In genomic region chr6:24536466-24536865, GRCh38 we compare ENCODE assay signal across 1 cellular context.
TF ChIP-seq lines count a peak whose summit lies in the region.

No MANE protein-coding gene starts in this region.

TF ChIP-seq in HEK293, 187 proteins besides CTCF, POLR2A, EP300 and RAD21 (continued from another document):
- 0 out of 2 replicates have a peak, but pooled peaks have one; percentile 16 for TF ChIP-seq ZNF629 (tag by site-specific recombination; IDR thresholded peaks at IDR 0.05)
- TF ChIP-seq ZNF777 (tag by site-specific recombination; IDR thresholded peaks at IDR 0.05; ENCODE audit: borderline replicate concordance) = no peak
- TF ChIP-seq ZNF10 (tag by site-specific recombination; IDR thresholded peaks at IDR 0.05) = no peak
- TF ChIP-seq ZNF223 (tag by site-specific recombination; IDR thresholded peaks at IDR 0.05) = no peak
- TF ChIP-seq ZNF596 (tag by site-specific recombination; IDR thresholded peaks at IDR 0.05) = peak; percentile 34; the same call in 1 of the 2 replicates
- no peak for TF ChIP-seq EGR2 (tag by site-specific recombination; IDR thresholded peaks at IDR 0.05; ENCODE audit: low read depth)
- TF ChIP-seq YY1 (tag by site-specific recombination; IDR thresholded peaks at IDR 0.05) = no peak
- no peak for TF ChIP-seq ZNF391 (tag by site-specific recombination; IDR thresholded peaks at IDR 0.05; ENCODE audit: borderline replicate concordance, low read depth)
- no peak for TF ChIP-seq HOXD13 (CRISPR knock-in tag; IDR thresholded peaks at IDR 0.05; ENCODE audit: borderline replicate concordance)
- TF ChIP-seq PATZ1 (tag by site-specific recombination; IDR thresholded peaks at IDR 0.05) = no peak
- TF ChIP-seq ZNF302 (tag by site-specific recombination; IDR thresholded peaks at IDR 0.05; ENCODE audit: low read depth) = no peak
- no peak for TF ChIP-seq ZNF221 (tag by site-specific recombination; IDR thresholded peaks at IDR 0.05; ENCODE audit: borderline replicate concordance)
- no peak for TF ChIP-seq ZNF114 (tag by site-specific recombination; IDR thresholded peaks at IDR 0.05)
- 0 out of 2 replicates have a peak, but pooled peaks have one; percentile 35 for TF ChIP-seq GLI2 (tag by site-specific recombination; IDR thresholded peaks at IDR 0.05; ENCODE audit: borderline replicate concordance, low read depth)
- TF ChIP-seq ZNF704 (tag by site-specific recombination; IDR thresholded peaks at IDR 0.05) = no peak
- TF ChIP-seq ZNF48 (tag by site-specific recombination; IDR thresholded peaks at IDR 0.05) = no peak
- no peak for TF ChIP-seq ZNF248 (tag by site-specific recombination; IDR thresholded peaks at IDR 0.05)
- no peak for TF ChIP-seq ZNF449 (tag by site-specific recombination; IDR thresholded peaks at IDR 0.05)
- TF ChIP-seq ZNF677 (tag by site-specific recombination; IDR thresholded peaks at IDR 0.05) = no peak
- no peak for TF ChIP-seq ZNF362 (tag by site-specific recombination; IDR thresholded peaks at IDR 0.05)
- TF ChIP-seq ZNF664 (tag by site-specific recombination; IDR thresholded peaks at IDR 0.05) = no peak
- no peak for TF ChIP-seq RBAK (tag by site-specific recombination; IDR thresholded peaks at IDR 0.05)
- no peak for TF ChIP-seq SCRT1 (tag by site-specific recombination; IDR thresholded peaks at IDR 0.05; ENCODE audit: borderline replicate concordance)
- no peak for TF ChIP-seq ZSCAN5A (tag by site-specific recombination; IDR thresholded peaks at IDR 0.05)
- no peak for TF ChIP-seq SP2 (tag by site-specific recombination; IDR thresholded peaks at IDR 0.05)
- TF ChIP-seq ZBTB49 (tag by site-specific recombination; IDR thresholded peaks at IDR 0.05; ENCODE audit: low read depth) = no peak
- no peak for TF ChIP-seq ZNF341 (tag by site-specific recombination; IDR thresholded peaks at IDR 0.05; ENCODE audit: low read depth)
- no peak for TF ChIP-seq ZBTB1 (tag by site-specific recombination; IDR thresholded peaks at IDR 0.05)
- TF ChIP-seq ZNF513 (tag by site-specific recombination; IDR thresholded peaks at IDR 0.05) = no peak
- TF ChIP-seq MZF1 (tag by site-specific recombination; IDR thresholded peaks at IDR 0.05; ENCODE audit: borderline replicate concordance) = no peak
- no peak for TF ChIP-seq PRDM2 (tag by site-specific recombination; IDR thresholded peaks at IDR 0.05; ENCODE audit: borderline replicate concordance)
- no peak for TF ChIP-seq ZNF169 (tag by site-specific recombination; IDR thresholded peaks at IDR 0.05)
- 0 out of 2 replicates have a peak, but pooled peaks have one; percentile 43 for TF ChIP-seq ZSCAN30 (tag by site-specific recombination; IDR thresholded peaks at IDR 0.05)
- TF ChIP-seq ZNF148 (tag by site-specific recombination; IDR thresholded peaks at IDR 0.05; ENCODE audit: borderline replicate concordance) = no peak
- TF ChIP-seq ZNF19 (tag by site-specific recombination; IDR thresholded peaks at IDR 0.05; ENCODE audit: low read depth) = no peak
